ENCODE assay signal across 1 cellular context in the genomic region with DNA sequence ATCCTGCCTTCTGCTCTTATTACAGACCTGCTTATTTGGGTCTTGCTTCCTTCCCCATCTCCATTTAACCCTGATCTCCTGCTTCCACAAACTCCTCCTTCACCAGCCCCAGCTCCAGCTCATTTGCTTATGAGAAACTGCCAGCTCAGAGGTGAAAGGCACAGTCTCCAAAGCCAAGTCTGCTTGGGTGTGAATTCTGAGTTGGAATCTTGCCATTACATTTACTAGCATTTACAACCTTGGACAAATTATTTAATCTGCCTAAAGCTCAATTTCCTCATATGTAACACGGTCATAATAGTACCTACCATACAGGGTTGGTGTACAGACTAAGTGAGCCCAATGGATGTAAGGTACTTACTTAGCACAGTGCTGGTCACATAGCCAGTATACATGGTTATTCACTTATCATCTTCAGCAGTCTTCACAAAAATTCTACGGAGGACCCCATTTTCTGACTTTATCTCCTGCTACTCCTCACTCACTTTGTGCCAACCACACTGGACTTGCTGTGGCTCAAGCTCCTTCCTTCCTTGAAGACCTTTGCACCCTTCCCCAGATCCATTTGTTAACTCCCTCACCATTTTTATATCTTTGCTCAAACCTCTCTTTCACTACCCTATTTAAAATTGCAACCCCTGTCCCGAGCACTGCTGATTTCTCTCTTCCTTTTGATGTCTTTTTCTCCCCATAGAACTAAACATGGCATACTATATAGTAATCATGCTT.
TF ChIP-seq lines count a peak whose summit lies in the region.

No MANE protein-coding gene starts in this region.

TF ChIP-seq in endothelial cell of umbilical vein, 7 proteins besides CTCF, POLR2A, EP300 and RAD21:
- no peak for TF ChIP-seq JUN (IDR thresholded peaks at IDR 0.05; ENCODE audit: borderline replicate concordance, insufficient read depth, insufficient read length, low read depth)
TF ChIP-seq in endothelial cell of umbilical vein: peak in this region for 0.
